In the genomic region with DNA sequence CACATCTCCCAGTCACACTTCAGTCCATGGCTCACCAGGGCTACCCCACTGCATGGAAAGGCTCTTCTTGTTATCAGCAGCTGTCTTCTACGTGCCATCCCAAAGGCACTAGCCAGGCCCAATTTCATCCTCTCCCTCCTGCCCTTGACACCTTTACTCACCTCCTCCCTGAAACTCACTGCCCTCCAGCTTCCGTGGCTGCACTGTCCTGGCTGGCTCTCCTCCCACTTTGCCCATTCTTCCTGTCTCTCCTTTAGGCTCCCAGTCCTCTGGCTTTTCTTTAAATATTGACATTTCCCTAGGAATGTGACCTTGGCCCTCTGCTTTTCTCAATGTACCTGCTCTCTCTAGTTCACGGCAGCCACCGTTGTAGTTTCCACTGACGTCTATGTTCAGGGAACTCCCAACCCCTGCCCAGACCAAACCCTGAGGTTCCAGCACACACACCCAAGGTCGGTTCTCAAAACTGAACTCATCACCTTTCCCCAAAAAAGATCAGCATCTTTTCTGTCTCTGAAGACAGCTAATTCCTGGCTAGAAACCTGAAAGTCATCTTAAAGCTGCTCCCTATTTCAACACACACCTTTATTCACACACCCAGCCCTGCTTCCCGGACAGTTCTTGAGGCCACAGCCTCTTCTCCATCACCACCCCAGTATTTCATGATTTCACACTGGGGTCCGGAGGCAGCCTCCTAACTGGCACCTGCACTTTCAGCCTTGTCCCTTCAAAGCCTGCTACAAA, we compare ENCODE assay signal across 2 cellular contexts.
TF ChIP-seq lines count a peak whose summit lies in the region.

No MANE protein-coding gene starts in this region.

TF ChIP-seq in WTC11, 78 proteins besides CTCF, POLR2A, EP300 and RAD21:
- TF ChIP-seq, protein P1, sequence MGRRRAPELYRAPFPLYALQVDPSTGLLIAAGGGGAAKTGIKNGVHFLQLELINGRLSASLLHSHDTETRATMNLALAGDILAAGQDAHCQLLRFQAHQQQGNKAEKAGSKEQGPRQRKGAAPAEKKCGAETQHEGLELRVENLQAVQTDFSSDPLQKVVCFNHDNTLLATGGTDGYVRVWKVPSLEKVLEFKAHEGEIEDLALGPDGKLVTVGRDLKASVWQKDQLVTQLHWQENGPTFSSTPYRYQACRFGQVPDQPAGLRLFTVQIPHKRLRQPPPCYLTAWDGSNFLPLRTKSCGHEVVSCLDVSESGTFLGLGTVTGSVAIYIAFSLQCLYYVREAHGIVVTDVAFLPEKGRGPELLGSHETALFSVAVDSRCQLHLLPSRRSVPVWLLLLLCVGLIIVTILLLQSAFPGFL (CRISPR knock-in tag; IDR thresholded peaks at IDR 0.05; ENCODE audit: borderline replicate concordance): peak; percentile 38; the same call in 1 of the 2 replicates
- TF ChIP-seq ATF1 (CRISPR knock-in tag; IDR thresholded peaks at IDR 0.05) (no peak), EMX1 (CRISPR knock-in tag; IDR thresholded peaks at IDR 0.05) (no peak)
- TF ChIP-seq, protein P2, sequence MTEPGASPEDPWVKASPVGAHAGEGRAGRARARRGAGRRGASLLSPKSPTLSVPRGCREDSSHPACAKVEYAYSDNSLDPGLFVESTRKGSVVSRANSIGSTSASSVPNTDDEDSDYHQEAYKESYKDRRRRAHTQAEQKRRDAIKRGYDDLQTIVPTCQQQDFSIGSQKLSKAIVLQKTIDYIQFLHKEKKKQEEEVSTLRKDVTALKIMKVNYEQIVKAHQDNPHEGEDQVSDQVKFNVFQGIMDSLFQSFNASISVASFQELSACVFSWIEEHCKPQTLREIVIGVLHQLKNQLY (CRISPR knock-in tag; IDR thresholded peaks at IDR 0.05): no peak

TF ChIP-seq in liver, 16 proteins besides CTCF, POLR2A, EP300 and RAD21 (continued from another document):
- TF ChIP-seq, protein P3, sequence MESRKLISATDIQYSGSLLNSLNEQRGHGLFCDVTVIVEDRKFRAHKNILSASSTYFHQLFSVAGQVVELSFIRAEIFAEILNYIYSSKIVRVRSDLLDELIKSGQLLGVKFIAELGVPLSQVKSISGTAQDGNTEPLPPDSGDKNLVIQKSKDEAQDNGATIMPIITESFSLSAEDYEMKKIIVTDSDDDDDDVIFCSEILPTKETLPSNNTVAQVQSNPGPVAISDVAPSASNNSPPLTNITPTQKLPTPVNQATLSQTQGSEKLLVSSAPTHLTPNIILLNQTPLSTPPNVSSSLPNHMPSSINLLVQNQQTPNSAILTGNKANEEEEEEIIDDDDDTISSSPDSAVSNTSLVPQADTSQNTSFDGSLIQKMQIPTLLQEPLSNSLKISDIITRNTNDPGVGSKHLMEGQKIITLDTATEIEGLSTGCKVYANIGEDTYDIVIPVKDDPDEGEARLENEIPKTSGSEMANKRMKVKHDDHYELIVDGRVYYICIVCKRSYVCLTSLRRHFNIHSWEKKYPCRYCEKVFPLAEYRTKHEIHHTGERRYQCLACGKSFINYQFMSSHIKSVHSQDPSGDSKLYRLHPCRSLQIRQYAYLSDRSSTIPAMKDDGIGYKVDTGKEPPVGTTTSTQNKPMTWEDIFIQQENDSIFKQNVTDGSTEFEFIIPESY (IDR thresholded peaks at IDR 0.05): peak; percentile 83
- TF ChIP-seq RXRA (IDR thresholded peaks at IDR 0.05): peak; percentile 94 to 97
- peak; percentile 34 to 82 for TF ChIP-seq EGR1 (IDR thresholded peaks at IDR 0.05; ENCODE audit: low read depth in 2 of 2)
- peak; percentile 70 for TF ChIP-seq HNF4G (IDR thresholded peaks at IDR 0.05)
- TF ChIP-seq HNF4A (conservative IDR thresholded peaks at IDR 0.05): peak; percentile 94 to 95
- TF ChIP-seq SP1 (IDR thresholded peaks at IDR 0.05): peak; percentile 98
- TF ChIP-seq, protein P4, sequence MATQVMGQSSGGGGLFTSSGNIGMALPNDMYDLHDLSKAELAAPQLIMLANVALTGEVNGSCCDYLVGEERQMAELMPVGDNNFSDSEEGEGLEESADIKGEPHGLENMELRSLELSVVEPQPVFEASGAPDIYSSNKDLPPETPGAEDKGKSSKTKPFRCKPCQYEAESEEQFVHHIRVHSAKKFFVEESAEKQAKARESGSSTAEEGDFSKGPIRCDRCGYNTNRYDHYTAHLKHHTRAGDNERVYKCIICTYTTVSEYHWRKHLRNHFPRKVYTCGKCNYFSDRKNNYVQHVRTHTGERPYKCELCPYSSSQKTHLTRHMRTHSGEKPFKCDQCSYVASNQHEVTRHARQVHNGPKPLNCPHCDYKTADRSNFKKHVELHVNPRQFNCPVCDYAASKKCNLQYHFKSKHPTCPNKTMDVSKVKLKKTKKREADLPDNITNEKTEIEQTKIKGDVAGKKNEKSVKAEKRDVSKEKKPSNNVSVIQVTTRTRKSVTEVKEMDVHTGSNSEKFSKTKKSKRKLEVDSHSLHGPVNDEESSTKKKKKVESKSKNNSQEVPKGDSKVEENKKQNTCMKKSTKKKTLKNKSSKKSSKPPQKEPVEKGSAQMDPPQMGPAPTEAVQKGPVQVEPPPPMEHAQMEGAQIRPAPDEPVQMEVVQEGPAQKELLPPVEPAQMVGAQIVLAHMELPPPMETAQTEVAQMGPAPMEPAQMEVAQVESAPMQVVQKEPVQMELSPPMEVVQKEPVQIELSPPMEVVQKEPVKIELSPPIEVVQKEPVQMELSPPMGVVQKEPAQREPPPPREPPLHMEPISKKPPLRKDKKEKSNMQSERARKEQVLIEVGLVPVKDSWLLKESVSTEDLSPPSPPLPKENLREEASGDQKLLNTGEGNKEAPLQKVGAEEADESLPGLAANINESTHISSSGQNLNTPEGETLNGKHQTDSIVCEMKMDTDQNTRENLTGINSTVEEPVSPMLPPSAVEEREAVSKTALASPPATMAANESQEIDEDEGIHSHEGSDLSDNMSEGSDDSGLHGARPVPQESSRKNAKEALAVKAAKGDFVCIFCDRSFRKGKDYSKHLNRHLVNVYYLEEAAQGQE (IDR thresholded peaks at IDR 0.05): peak; percentile 88
- peak in 1 of 2 donors; percentile 46 for TF ChIP-seq GABPA (IDR thresholded peaks at IDR 0.05 in 1 of 2, conservative IDR thresholded peaks at IDR 0.05 in 1 of 2)
- TF ChIP-seq TAF1 (conservative IDR thresholded peaks at IDR 0.05): peak; percentile 61
- TF ChIP-seq FOXA2 (IDR thresholded peaks at IDR 0.05): peak; percentile 84
